8 cellular contexts compared by ENCODE assay signal in the genomic region with DNA sequence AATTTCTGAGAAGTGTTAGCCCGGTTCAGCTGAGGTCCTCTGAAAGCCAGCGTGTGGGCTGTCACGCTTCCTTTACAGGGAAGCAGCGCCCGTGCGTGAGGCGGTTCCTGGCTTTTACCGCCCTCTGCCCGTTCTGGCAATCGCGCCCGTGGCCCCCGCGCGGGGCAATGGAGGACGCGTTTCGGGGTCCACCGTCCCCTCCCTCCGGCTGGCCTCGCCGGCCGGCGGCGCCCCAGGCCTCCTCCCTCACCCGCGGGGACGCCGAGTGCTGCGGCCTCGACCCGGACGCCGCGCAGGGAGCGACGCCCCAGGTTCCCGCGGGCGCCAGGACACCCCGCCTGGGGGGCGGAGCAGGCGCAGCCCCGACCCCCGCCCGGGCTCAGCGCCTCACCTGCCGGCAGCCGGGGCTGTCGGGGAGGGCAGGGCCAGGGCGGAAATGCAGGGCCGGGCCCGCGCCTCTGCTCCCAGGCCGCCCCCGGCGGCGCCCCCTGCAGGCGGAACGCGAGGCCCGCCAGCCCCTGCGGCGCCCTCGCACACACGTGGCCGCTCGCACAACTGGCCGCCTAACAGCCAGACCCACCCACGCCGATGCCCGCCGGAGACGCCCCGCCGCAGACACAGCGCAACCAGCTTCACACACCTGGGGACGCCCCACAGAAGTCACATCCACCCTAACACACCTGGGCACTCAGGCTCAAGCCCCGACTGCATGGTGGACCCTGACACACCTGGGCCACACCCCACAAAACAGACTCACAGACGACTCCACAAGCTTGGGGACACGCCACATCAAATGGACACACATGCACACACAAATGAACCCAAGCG. TPM values are rescaled to one million over a fixed set of nuclear protein-coding genes. Genes with fewer than 3 reads are reported as not detected.
DNase-seq lines count a peak whose midpoint lies in the region; ATAC-seq, FAIRE-seq and TF ChIP-seq lines count a peak whose summit lies in the region.

A gene (minus strand): TSS at position 440 of the 828 bp plus-strand sequence. CDS start 56,198 bp downstream, outside the sequence.

- ATAC-seq in GM18858 (IDR thresholded peaks at IDR 0.05; ENCODE audit: unreplicated experiment) (peak; percentile 95), HG03064 (IDR thresholded peaks at IDR 0.05; ENCODE audit: low read depth, unreplicated experiment) (peak; percentile 98)

- CTCF ChIA-PET in H1 (lab: Charles Lee; ENCODE audit: partially characterized antibody): interaction anchor here (0.7 to 11.7 kb wide), 15 partner anchors 9 to 75 kb away, joined by 3 to 128 read pairs (median 3); no protein-coding TSS in a partner anchor

- peak within 1 kb of the TSS; percentile 97 for H2AFZ ChIP-seq in H1 (ENCODE audit: low read length)

- peak within 1 kb of the TSS; percentile 68 for H3K18ac ChIP-seq in H1 (ENCODE audit: extremely low read depth, low read length)

- H2BK20ac ChIP-seq in H1 (ENCODE audit: low read length): peak within 1 kb of the TSS; percentile 86; the same call in 1 of the 2 replicates

- TF ChIP-seq POLR2A in H1 (IDR thresholded peaks at IDR 0.05; ENCODE audit: control extremely low read depth in 1 of 2, low read depth in 2 of 2, low read length in 2 of 2): peak in 1 of 2 experiments; percentile 61; a peak in 1 of 3 replicates

- peak within 1 kb of the TSS; percentile 34 for H4K5ac ChIP-seq in H1 (ENCODE audit: insufficient read length, low read depth, low read length)

- peak within 1 kb of the TSS; percentile 80 for H4K8ac ChIP-seq in H1 (ENCODE audit: extremely low read depth, insufficient read depth, low read length)

- FAIRE-seq in H1 (lab: Jason Lieb, UNC): no peak

- peaks cover 0 to 6% (median 6%) of the 10 kb centered on the region in 4 experiments; a peak in 6 of 7 replicates for H3K27me3 ChIP-seq in H1 (replicated peaks in 1 of 4; ENCODE audit: control insufficient read depth in 3 of 4, extremely low read depth in 1 of 4, insufficient read depth in 3 of 4, low read length in 3 of 4)

- H3K4me1 ChIP-seq in H1 (replicated peaks in 1 of 4; ENCODE audit: control insufficient read depth in 3 of 4, insufficient read depth in 4 of 4, low read length in 3 of 4) (peaks cover 0 to 2% (median 0%) of the 10 kb centered on the region in 4 experiments; a peak in 1 of 7 replicates), mesodermal cell (ENCODE audit: control insufficient read depth, insufficient read depth, low read length, poor library complexity, severe bottlenecking) (no peaks in the 10 kb centered on the region)

- H2BK5ac ChIP-seq in H1 (ENCODE audit: low read depth, low read length): peak within 1 kb of the TSS; percentile 35; the same call in 1 of the 2 replicates

- H3K27ac ChIP-seq in H1 (ENCODE audit: low read depth, low read length): no peak within 1 kb of the TSS
- peak within 1 kb of the TSS; percentile 20 for H3K27ac ChIP-seq in mesodermal cell (ENCODE audit: low read depth, low read length, severe bottlenecking)

- H3K4ac ChIP-seq in H1 (replicated peaks; ENCODE audit: insufficient read length, low read depth, low read length): peak within 1 kb of the TSS; percentile 71

- H3K9ac ChIP-seq in H1 (replicated peaks in 1 of 4; ENCODE audit: extremely low read depth in 1 of 4, low read depth in 3 of 4, low read length in 3 of 4): peak within 1 kb of the TSS; percentile 58 to 73 (median 62)

- H2AK5ac ChIP-seq in H1 (ENCODE audit: low read depth, low read length): no peak within 1 kb of the TSS

- peak within 1 kb of the TSS; percentile 96 for H4K91ac ChIP-seq in H1 (replicated peaks; ENCODE audit: insufficient read length, low read length)

- H2BK15ac ChIP-seq in H1 (ENCODE audit: low read length): peak within 1 kb of the TSS; percentile 99

- H3K36me3 ChIP-seq in H1 (ENCODE audit: control insufficient read depth in 2 of 4, insufficient read depth in 4 of 4, low read length in 3 of 4) (no peaks in the 10 kb centered on the region; a peak in 1 of 8 replicates), mesodermal cell (ENCODE audit: control insufficient read depth, insufficient read depth, low read length) (no peaks in the 10 kb centered on the region)

- DNase-seq in AML-193 (lab: John Stamatoyannopoulos, UW): peak; percentile 38 to 55
- DNase-seq in NCI-H460 (ENCODE audit: extremely low read depth, low read depth): peak; percentile 40
- peak; percentile 29 to 81 for DNase-seq in activated CD8-positive, alpha-beta memory T cell treated with anti-CD3 and anti-CD28 coated beads for 1 hour (ENCODE audit: extremely low read depth in 1 of 2, low read depth in 1 of 2)
- peak; percentile 43 to 93 for DNase-seq in H1 (ENCODE audit: low read depth in 1 of 2, low spot score in 2 of 2)
- DNase-seq in stimulated activated CD8-positive, alpha-beta memory T cell treated with anti-CD3 and anti-CD28 coated beads, Interleukin-2, amount 100 ng/mL, for 1 hour (ENCODE audit: low read depth in 2 of 2): peak; percentile 70 to 72

- WGBS in H1 (ENCODE audit: extremely low coverage in 1 of 2, insufficient coverage in 1 of 2, insufficient read length in 1 of 2, insufficient replicate concordance in 2 of 2, low coverage in 1 of 2, low lambda C conversion rate in 2 of 2, missing lambda C conversion rate in 1 of 2), 2 experiments: 28% methylated on average over 39 of the region's 82 CpGs; no CpG with 5 or more reads in 1 of the 2 experiments
- WGBS in mesodermal cell (ENCODE audit: insufficient coverage in 2 of 2), 2 experiments: 8 to 13% methylated on average over 43 to 54 of the region's 82 CpGs

- POLR2A ChIA-PET in H1 (lab: Charles Lee; ENCODE audit: partially characterized antibody): interaction anchor here (1.0 kb wide), 1 partner anchor 13 kb away, joined by 3 read pairs; no protein-coding TSS in a partner anchor

- peak; percentile 76 to 93 (median 87) for TF ChIP-seq CTCF in H1 (IDR thresholded peaks at IDR 0.05; ENCODE audit: control extremely low read depth in 1 of 3, insufficient read depth in 1 of 3, low read depth in 1 of 3, low read length in 3 of 3)

- H3K23ac ChIP-seq in H1 (ENCODE audit: insufficient read length): no peak within 1 kb of the TSS

- H3K14ac ChIP-seq in H1 (ENCODE audit: insufficient read length): no peak within 1 kb of the TSS

- TF ChIP-seq EP300 in H1 (IDR thresholded peaks at IDR 0.05; ENCODE audit: borderline replicate concordance in 1 of 2, low read depth in 2 of 2, low read length in 2 of 2): peak in 1 of 2 experiments; percentile 12; a peak in 1 of 3 replicates

- peaks cover 1% of the 10 kb centered on the region; the same call in 1 of the 2 replicates for H3K23me2 ChIP-seq in H1 (ENCODE audit: low read depth, low read length)

- peak within 1 kb of the TSS; percentile 66 to 87 for H3K4me2 ChIP-seq in H1 (ENCODE audit: insufficient read depth in 1 of 2, low read depth in 2 of 2, low read length in 2 of 2)

- peak within 1 kb of the TSS; percentile 87; the same call in 1 of the 2 replicates for H2BK12ac ChIP-seq in H1 (ENCODE audit: low read depth, low read length)

- H3K56ac ChIP-seq in H1 (replicated peaks; ENCODE audit: insufficient read length, low read depth, low read length): no peak within 1 kb of the TSS

- H3K79me2 ChIP-seq in H1 (ENCODE audit: control insufficient read depth in 1 of 2, insufficient read depth in 2 of 2, low read length in 2 of 2): no peaks in the 10 kb centered on the region

- no peaks in the 10 kb centered on the region for H4K20me1 ChIP-seq in H1 (replicated peaks in 1 of 2; ENCODE audit: control insufficient read depth in 1 of 2, insufficient read depth in 2 of 2, low read length in 2 of 2)

- no peak within 1 kb of the TSS for H2BK120ac ChIP-seq in H1 (replicated peaks; ENCODE audit: low read depth, low read length)

- peak within 1 kb of the TSS; percentile 48 to 83 (median 62) for H3K4me3 ChIP-seq in H1 (ENCODE audit: extremely low read depth in 1 of 4, insufficient read depth in 2 of 4, low read depth in 3 of 4, low read length in 4 of 4)
- H3K4me3 ChIP-seq in mesodermal cell (ENCODE audit: extremely low read depth, insufficient read depth, low read length, poor library complexity, severe bottlenecking): peak within 1 kb of the TSS; percentile 56

- TF ChIP-seq RAD21 in H1 (IDR thresholded peaks at IDR 0.05 in 1 of 2, conservative IDR thresholded peaks at IDR 0.05 in 1 of 2; ENCODE audit: low read depth in 2 of 2, low read length in 2 of 2): peak; percentile 35 to 62; a peak in 3 of 4 replicates

- H3K9me3 ChIP-seq in H1 (ENCODE audit: insufficient read depth in 2 of 2, low read depth in 1 of 2, low read length in 1 of 2) (no peaks in the 10 kb centered on the region), mesodermal cell (ENCODE audit: control insufficient read depth, low read length) (no peaks in the 10 kb centered on the region)

- no peaks in the 10 kb centered on the region for H3K79me1 ChIP-seq in H1 (ENCODE audit: low read depth, low read length)

TF ChIP-seq in H1, 55 proteins besides CTCF, POLR2A, EP300 and RAD21 (continues in another document):
- peak; percentile 41 for TF ChIP-seq TAF7 (optimal IDR thresholded peaks at IDR 0.05; ENCODE audit: borderline replicate concordance, low read depth, low read length)
- no peak for TF ChIP-seq EZH2 (IDR thresholded peaks at IDR 0.05; ENCODE audit: low read depth, low read length, severe bottlenecking)
- TF ChIP-seq EGR1 (IDR thresholded peaks at IDR 0.05; ENCODE audit: borderline replicate concordance, low read depth, low read length): peak; percentile 72; the same call in 1 of the 2 replicates
- no peak for TF ChIP-seq TBP (IDR thresholded peaks at IDR 0.05; ENCODE audit: low read depth, low read length)
- peak; percentile 97 for TF ChIP-seq KDM4A (IDR thresholded peaks at IDR 0.05; ENCODE audit: low read depth, low read length, severe bottlenecking)
- TF ChIP-seq, protein P1, sequence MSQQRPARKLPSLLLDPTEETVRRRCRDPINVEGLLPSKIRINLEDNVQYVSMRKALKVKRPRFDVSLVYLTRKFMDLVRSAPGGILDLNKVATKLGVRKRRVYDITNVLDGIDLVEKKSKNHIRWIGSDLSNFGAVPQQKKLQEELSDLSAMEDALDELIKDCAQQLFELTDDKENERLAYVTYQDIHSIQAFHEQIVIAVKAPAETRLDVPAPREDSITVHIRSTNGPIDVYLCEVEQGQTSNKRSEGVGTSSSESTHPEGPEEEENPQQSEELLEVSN (IDR thresholded peaks at IDR 0.05): peak; percentile 97

RNA-seq across cellular contexts. Expression of the gene that starts here (rescaled TPM):
- total RNA-seq in NCI-H460 (2014; rRNA removed; shearing (Covaris generic)): 2.2 and 3.3 TPM in 2 replicates
- 0.92 and 1.2 TPM in 2 replicates for polyA plus RNA-seq in NCI-H460 (2014; cell fraction: nucleus; rRNA removed)
- total RNA-seq in H1 (2021; fragmentation: NEBNext Ultra II Directional; extraction: Animal tissue kit (Norgen Biotek cat#: 25700)): 0.77 and 1.5 TPM in 2 replicates
- 1.1 TPM in 2 replicates for polyA plus RNA-seq in H1 (2011; rRNA removed)
- polyA plus RNA-seq in H1 (2011; cell fraction: cytosol; rRNA removed): 0.89 TPM
- 0.63 TPM for polyA plus RNA-seq in H1 (2011; cell fraction: nucleus; rRNA removed)
- 1.1 to 2.6 TPM (median 1.7 TPM) in 4 replicates for polyA plus RNA-seq in H1 (2012, experiment 1 of 2)
- 2.7 TPM for polyA plus RNA-seq in H1 (2012, experiment 2 of 2)
- 1.1 TPM for polyA plus RNA-seq in H1 (2013, experiment 1 of 2)
- polyA plus RNA-seq in H1 (2013, experiment 2 of 2): 1.1 TPM
- polyA minus RNA-seq in H1 (2011; rRNA and poly(A)+ RNA removed): 0.35 and 1.00 TPM in 2 replicates
- not detected for polyA minus RNA-seq in H1 (2011; cell fraction: cytosol; rRNA and poly(A)+ RNA removed)
- polyA minus RNA-seq in H1 (2011; cell fraction: nucleus; rRNA and poly(A)+ RNA removed): 1.00 TPM
- 4.0 TPM for polyA plus RNA-seq in mesodermal cell (2013, experiment 1 of 2)
- 5.1 TPM for polyA plus RNA-seq in mesodermal cell (2013, experiment 2 of 2)
